ENCODE assay signal across 1 cellular context in genomic region chr5:140239461-140239860, GRCh38.
TF ChIP-seq lines count a peak whose summit lies in the region.

No MANE protein-coding gene starts in this region.

TF ChIP-seq in WTC11, 78 proteins besides CTCF, POLR2A, EP300 and RAD21 (continued from another document):
- TF ChIP-seq ZNF512 (CRISPR knock-in tag; IDR thresholded peaks at IDR 0.05; ENCODE audit: borderline replicate concordance): no peak
